ENCODE assay signal across 1 cellular context in genomic region chr12:68913682-68914081, GRCh38.
TF ChIP-seq lines count a peak whose summit lies in the region.

No MANE protein-coding gene starts in this region.

TF ChIP-seq in IMR-90, 13 proteins besides CTCF, POLR2A, EP300 and RAD21 (continued from another document):
- no peak for TF ChIP-seq ELK1 (IDR thresholded peaks at IDR 0.05; ENCODE audit: borderline replicate concordance, low read depth, low read length)
- TF ChIP-seq USF2 (IDR thresholded peaks at IDR 0.05; ENCODE audit: low read depth, low read length) = no peak
- no peak for TF ChIP-seq NFE2L2 (IDR thresholded peaks at IDR 0.05; ENCODE audit: low read depth, low read length)
- TF ChIP-seq MAZ (IDR thresholded peaks at IDR 0.05; ENCODE audit: borderline replicate concordance, low read depth, low read length) = no peak
- TF ChIP-seq CHD1 (IDR thresholded peaks at IDR 0.05; ENCODE audit: low read depth, low read length) = no peak
- no peak for TF ChIP-seq MAFK (IDR thresholded peaks at IDR 0.05; ENCODE audit: low read depth, low read length)
- TF ChIP-seq RCOR1 (IDR thresholded peaks at IDR 0.05; ENCODE audit: insufficient replicate concordance, low read length) = no peak
- TF ChIP-seq RFX5 (IDR thresholded peaks at IDR 0.05; ENCODE audit: low read depth, low read length) = no peak
- TF ChIP-seq CEBPB (IDR thresholded peaks at IDR 0.05; ENCODE audit: low read depth, low read length) = no peak
- TF ChIP-seq FOS (IDR thresholded peaks at IDR 0.05; ENCODE audit: low read depth, low read length) = no peak
- no peak for TF ChIP-seq SMC3 (IDR thresholded peaks at IDR 0.05; ENCODE audit: low read depth, low read length)
